10 cellular contexts compared by ENCODE assay signal in genomic region chr14:101595887-101596721, GRCh38. TPM values are rescaled to one million over a fixed set of nuclear protein-coding genes. Genes with fewer than 3 reads are reported as not detected.
A peak's percentile ranks its signal among the peaks of the same experiment; 100 is the strongest.
DNase-seq lines count a peak whose midpoint lies in the region; ATAC-seq and TF ChIP-seq lines count a peak whose summit lies in the region.
"Had no signal": no experiment of that assay in that cellular context is flagged by ENCODE, and none has a peak within 500 bp of the region (broad histone marks: within the 10 kb centered on the region; RNA-seq: fewer than 3 reads in every experiment).

No MANE protein-coding gene starts in this region.

- TF ChIP-seq POLR2A in transverse colon (IDR thresholded peaks at IDR 0.05) = no peak

- H3K4me3 Mint-ChIP-seq in memory B cell = peak overlapping the region; percentile 32

- H3K4me1 Mint-ChIP-seq in memory B cell = peaks cover 25% of the 10 kb centered on the region

- no peak overlapping the region for H3K4me3 ChIP-seq in right atrium auricular region
- H3K4me3 ChIP-seq in heart right ventricle = no peak overlapping the region
- no peak overlapping the region for H3K4me3 ChIP-seq in transverse colon

- H3K4me1 ChIP-seq in right atrium auricular region (no peaks in the 10 kb centered on the region), heart right ventricle (peaks cover 0 to 10% (median 0%) of the 10 kb centered on the region in 9 donors), transverse colon (peaks cover 0 to 5% (median 0%) of the 10 kb centered on the region in 4 donors)

- H3K9me3 Mint-ChIP-seq in memory B cell = peaks cover 8% of the 10 kb centered on the region

- intact Hi-C loops in heart right ventricle (cut with DNase I) = no loop called here
- intact Hi-C loops in transverse colon (cut with DNase I; ENCODE audit: low total_unique reads) = no loop called here

- no peak for TF ChIP-seq CTCF in right atrium auricular region (IDR thresholded peaks at IDR 0.05)
- no peak for TF ChIP-seq CTCF in heart right ventricle (IDR thresholded peaks at IDR 0.05)
- no peak for TF ChIP-seq CTCF in transverse colon (IDR thresholded peaks at IDR 0.05)

- H3K27me3 ChIP-seq in right atrium auricular region (no peaks in the 10 kb centered on the region), heart right ventricle (peaks cover 0 to 9% (median 0%) of the 10 kb centered on the region in 7 donors), transverse colon (no peaks in the 10 kb centered on the region)

- no peak for ATAC-seq in heart right ventricle
- peak; percentile 39 for ATAC-seq in memory B cell (ENCODE audit: low read depth)

- WGBS in heart right ventricle, 2 donors = 69 to 70% methylated on average over 8 of the region's 8 CpGs
- WGBS in transverse colon (ENCODE audit: low coverage in 1 of 2), 2 donors = 37 to 62% methylated on average over 3 to 8 of the region's 8 CpGs

- H3K27me3 Mint-ChIP-seq in memory B cell = no peaks in the 10 kb centered on the region

- peaks cover 1% of the 10 kb centered on the region for H3K36me3 Mint-ChIP-seq in memory B cell

- no peak overlapping the region for H3K27ac ChIP-seq in right atrium auricular region
- H3K27ac ChIP-seq in heart right ventricle = peak overlapping the region in 1 of 10 donors; percentile 52
- H3K27ac ChIP-seq in transverse colon = no peak overlapping the region

- H3K9me3 ChIP-seq in right atrium auricular region (peaks cover 0 to 7% of the 10 kb centered on the region in 2 donors), heart right ventricle (peaks cover 0 to 10% (median 0%) of the 10 kb centered on the region in 11 donors), transverse colon (no peaks in the 10 kb centered on the region)

- H3K27ac Mint-ChIP-seq in memory B cell = no peak overlapping the region

- in situ Hi-C loops in transverse colon (cut with MboI; ENCODE audit: low pct_ligation_motif_present in 1 of 4, low pct_unique_long_range_greater_than_20kb in 1 of 4, low sequenced_read_pairs in 3 of 4) = no loop called here

- DNase-seq in right atrium auricular region (ENCODE audit: low spot score) (peak; percentile 36), heart right ventricle (no peak), memory B cell (ENCODE audit: low spot score in 2 of 2) (no peak), transverse colon (peak; percentile 14), nucleus accumbens (lab: John Stamatoyannopoulos, UW) (no peak), amniotic stem cell (lab: John Stamatoyannopoulos, UW) (no peak), NCI-H187 treated with DMSO at 0.1 percent for 48 hours (lab: John Stamatoyannopoulos, UW) (no peak)
- peak; percentile 61 for DNase-seq in activated CD8-positive, alpha-beta memory T cell treated with anti-CD3 and anti-CD28 coated beads, Interleukin-2, amount 50 U/mL, for 48 hours
- DNase-seq: C1 segment of cervical spinal cord had no signal

- H3K36me3 ChIP-seq in right atrium auricular region = no peaks in the 10 kb centered on the region
- H3K36me3 ChIP-seq in heart right ventricle = no peaks in the 10 kb centered on the region
- no peaks in the 10 kb centered on the region for H3K36me3 ChIP-seq in transverse colon

- TF ChIP-seq EP300 in transverse colon (IDR thresholded peaks at IDR 0.05; ENCODE audit: low read depth) = no peak

RNA-seq across cellular contexts. Expression of gene DIO3, which starts 34.8 kb away (rescaled TPM):
- under 1 TPM in 1 of 2 donors, not detected in 1; 0.55 TPM for total RNA-seq in right atrium auricular region
- total RNA-seq in heart right ventricle = under 1 TPM in 2 of 10 donors, not detected in 8; 0.21 to 0.33 TPM
- under 1 TPM; 0.15 to 0.28 TPM for polyA plus RNA-seq in heart right ventricle
- 1 to 10 TPM in 3 of 4 donors, not detected in 1; 1.2 to 2.9 (median 1.4) TPM for total RNA-seq in transverse colon
- total RNA-seq: myocyte had no signal

Comparison
In these comparisons a context has a peak if more than half of its experiments do, and no peak if none do; other contexts are left out.
1. DNase-seq: peak in right atrium auricular region (single experiment), activated CD8-positive, alpha-beta memory T cell treated with anti-CD3 and anti-CD28 coated beads, Interleukin-2, amount 50 U/mL, for 48 hours (single experiment) and transverse colon (single experiment); none in heart right ventricle (0 of 2), memory B cell (0 of 2), nucleus accumbens (0 of 56), amniotic stem cell (single experiment) and NCI-H187 treated with DMSO at 0.1 percent for 48 hours (single experiment).